Comparison of ENCODE assay signal across 3 cellular contexts in the genomic region with DNA sequence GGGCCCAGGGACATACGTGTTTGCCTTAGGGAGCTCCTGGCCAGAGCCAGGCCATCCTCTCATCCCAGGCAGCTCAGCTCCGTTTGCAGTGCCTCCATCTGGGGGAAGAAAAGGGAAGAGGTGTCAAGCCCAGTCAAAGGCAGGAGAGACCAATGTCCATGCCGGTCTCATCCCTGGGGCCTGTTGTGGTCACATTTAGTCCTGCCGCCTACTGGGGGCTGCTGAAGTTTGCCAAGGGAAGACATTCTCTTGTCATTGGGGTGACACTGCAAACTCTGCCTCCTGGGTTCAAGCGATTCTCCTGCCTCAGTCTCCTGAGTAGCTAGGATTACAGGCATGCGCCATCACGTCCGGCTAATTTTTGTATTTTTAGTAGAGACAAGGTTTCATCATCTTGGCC.
"Had no signal": no experiment of that assay in that cellular context is flagged by ENCODE, and none has a peak within 500 bp of the region (broad histone marks: within the 10 kb centered on the region; RNA-seq: fewer than 3 reads in every experiment).

No MANE protein-coding gene starts in this region.

- ATAC-seq: GM12878 had no signal

- H3K4me3 ChIP-seq: GM12878 had no signal

- DNase-seq: GDM1, GF-D8 had no signal
